In the genomic region with DNA sequence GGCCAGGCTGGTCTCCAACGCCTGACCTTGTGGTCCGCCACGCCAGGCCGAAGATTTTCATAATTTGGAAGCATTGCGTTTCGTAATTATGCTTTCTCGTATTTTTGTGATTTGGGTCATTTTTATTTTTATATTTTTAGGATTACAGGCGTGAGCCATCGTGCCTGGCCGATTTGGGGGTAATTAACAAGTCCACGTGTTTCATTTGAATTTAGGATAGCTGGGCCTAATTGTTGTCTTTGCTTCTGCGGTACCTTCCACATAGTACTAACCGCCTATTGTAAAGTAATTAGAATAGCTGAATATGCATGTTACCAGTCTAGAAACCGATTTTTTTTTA, we compare ENCODE assay signal across 9 cellular contexts. TPM values are rescaled to one million over a fixed set of nuclear protein-coding genes. Genes with fewer than 3 reads are reported as not detected.
DNase-seq lines count a peak whose midpoint lies in the region; ATAC-seq and TF ChIP-seq lines count a peak whose summit lies in the region.
"Had no signal": no experiment of that assay in that cellular context is flagged by ENCODE, and none has a peak within 500 bp of the region (broad histone marks: within the 10 kb centered on the region; RNA-seq: fewer than 3 reads in every experiment).

No MANE protein-coding gene starts in this region.

- H3F3A ChIP-seq in PC-9 (ENCODE audit: insufficient read depth, low read depth), result peaks cover 71% of the 10 kb centered on the region

- TF ChIP-seq CTCF in PC-9 (conservative IDR thresholded peaks at IDR 0.05) (no peak), esophagus muscularis mucosa (IDR thresholded peaks at IDR 0.05) (no peak), psoas muscle (IDR thresholded peaks at IDR 0.05) (no peak)

- TF ChIP-seq POLR2A in esophagus muscularis mucosa (IDR thresholded peaks at IDR 0.05; ENCODE audit: low read depth), result no peak

- WGBS in esophagus muscularis mucosa, result under 1% methylated on average over 14 of the region's 14 CpGs
- WGBS in psoas muscle, 3 donors, result 5 to 7% (median 7%) methylated on average over 14 of the region's 14 CpGs

- no peaks in the 10 kb centered on the region for H3K9me2 ChIP-seq in PC-9 (ENCODE audit: insufficient read depth)

- H3K4me3 ChIP-seq in PC-9 (peak overlapping the region; percentile 83), esophagus muscularis mucosa (peak overlapping the region; percentile 64 to 73 (median 68)), psoas muscle (peak overlapping the region; percentile 83)

- peak overlapping the region; percentile 99 for H3K27ac ChIP-seq in PC-9
- peak overlapping the region; percentile 84 to 91 (median 88) for H3K27ac ChIP-seq in esophagus muscularis mucosa (replicated peaks in 1 of 4)
- peak overlapping the region; percentile 88 for H3K27ac ChIP-seq in psoas muscle

- TF ChIP-seq EP300 in esophagus muscularis mucosa (IDR thresholded peaks at IDR 0.05), result no peak

- H3K79me2 ChIP-seq in PC-9 (ENCODE audit: low read depth), result peaks cover 40% of the 10 kb centered on the region

- H3K4me2 ChIP-seq in PC-9, result peak overlapping the region; percentile 99

- H3K27me3 ChIP-seq in PC-9 (ENCODE audit: insufficient read depth, low read depth) (0 out of 2 replicates have a peak, but pooled peaks cover 3% of the 10 kb centered on the region), esophagus muscularis mucosa (no peaks in the 10 kb centered on the region), psoas muscle (ENCODE audit: insufficient read depth in 3 of 3, low read length in 2 of 3) (no peaks in the 10 kb centered on the region)

- H4K20me1 ChIP-seq in PC-9 (ENCODE audit: insufficient read depth), result peaks cover 27% of the 10 kb centered on the region

- no peak overlapping the region for H2AFZ ChIP-seq in PC-9

- BruUV-seq in PC-9 (replicated peaks; lab: Mats Ljungman, UMichigan), result no TSS peak

- H3K36me3 ChIP-seq in ES-I3 (ENCODE audit: insufficient read depth, low read length) (peaks cover 45% of the 10 kb centered on the region), PC-9 (ENCODE audit: low read depth) (peaks cover 45% of the 10 kb centered on the region), esophagus muscularis mucosa (peaks cover 34 to 43% (median 40%) of the 10 kb centered on the region in 4 donors), psoas muscle (ENCODE audit: insufficient read depth in 1 of 2, low read depth in 1 of 2) (peaks cover 15 to 49% of the 10 kb centered on the region in 2 donors)

- peak overlapping the region; percentile 90 for H3K9ac ChIP-seq in ES-I3 (ENCODE audit: low read depth, low read length)

- DNase-seq in PC-9 (no peak), esophagus muscularis mucosa (ENCODE audit: extremely low spot score) (no peak), psoas muscle (no peak), NK-92 (lab: John Stamatoyannopoulos, UW; ENCODE audit: unreplicated experiment) (no peak), mucosa of gallbladder (ENCODE audit: low spot score) (no peak), CD1c-positive myeloid dendritic cell (ENCODE audit: extremely low spot score) (no peak)
- DNase-seq: amniotic stem cell had no signal

- intact Hi-C loops in PC-9 (cut with micrococcal nuclease; ENCODE audit: unreplicated experiment), result loop anchor here (5.0 kb wide), 3 partner anchors 70 to 260 kb away; a partner anchor contains a TSS
- intact Hi-C loops in esophagus muscularis mucosa (cut with DNase I), result loop anchor here (5.0 kb wide), 1 partner anchor 230 kb away; a partner anchor contains a TSS
- intact Hi-C loops in psoas muscle (cut with DNase I), result loop anchor here in 1 of 2 donors (5.0 kb wide), 1 partner anchor 260 kb away; no protein-coding TSS in a partner anchor

- CTCF ChIA-PET in PC-9 (lab: Charles Lee), result no interaction called here

- no peak for ATAC-seq in psoas muscle
- ATAC-seq in HG02759 (IDR thresholded peaks at IDR 0.05; ENCODE audit: unreplicated experiment), result no peak

- POLR2A ChIA-PET in PC-9 (lab: Charles Lee; ENCODE audit: unreplicated experiment), result interaction anchor here (0.7 kb wide), 2 partner anchors 27 to 96 kb away, joined by 7 to 22 read pairs; no protein-coding TSS in a partner anchor

- H3K4me1 ChIP-seq in ES-I3 (ENCODE audit: insufficient read depth, low read length), result peaks cover 12% of the 10 kb centered on the region
- H3K4me1 ChIP-seq in PC-9 (replicated peaks; ENCODE audit: insufficient read depth), result peaks cover 27% of the 10 kb centered on the region
- H3K4me1 ChIP-seq in esophagus muscularis mucosa, result peaks cover 32 to 62% (median 51%) of the 10 kb centered on the region in 4 donors
- H3K4me1 ChIP-seq in psoas muscle, result peaks cover 40% of the 10 kb centered on the region

- H3K9me3 ChIP-seq in ES-I3 (ENCODE audit: control insufficient read depth, insufficient read depth, low read length) (no peaks in the 10 kb centered on the region), PC-9 (ENCODE audit: insufficient read depth, low read depth) (no peaks in the 10 kb centered on the region), esophagus muscularis mucosa (no peaks in the 10 kb centered on the region), psoas muscle (no peaks in the 10 kb centered on the region)

RNA-seq across cellular contexts. Expression of a gene that starts 1.0 kb away (rescaled TPM):
- total RNA-seq in PC-9 (2021) (134 and 156 TPM in 2 replicates), esophagus muscularis mucosa (10 to 100 TPM in 2 of 4 donors, 1 to 10 TPM in 2; 8.3 to 17.1 (median 11.3) TPM), psoas muscle (10 to 100 TPM in 2 of 4 donors, 1 to 10 TPM in 2; 7.0 to 20.8 (median 9.2) TPM), mucosa of gallbladder (30.3 TPM)
- 10 to 100 TPM; 14.0 to 81.6 (median 17.4) TPM for polyA plus RNA-seq in psoas muscle

RNA-seq across cellular contexts. Expression of a gene that starts 46.0 kb away (rescaled TPM):
- 31.7 and 43.0 TPM in 2 replicates for total RNA-seq in PC-9 (2021)
- 10 to 100 TPM; 19.4 to 34.1 (median 23.2) TPM for total RNA-seq in esophagus muscularis mucosa
- 10 to 100 TPM in 3 of 4 donors, 1 to 10 TPM in 1; 7.5 to 17.5 (median 12.2) TPM for total RNA-seq in psoas muscle
- 10 to 100 TPM in 2 of 3 donors, 1 to 10 TPM in 1; 7.3 to 12.9 (median 10.8) TPM for polyA plus RNA-seq in psoas muscle
- total RNA-seq in mucosa of gallbladder, result 19.3 TPM
